Comparison of ENCODE assay signal across 8 cellular contexts in the genomic region with DNA sequence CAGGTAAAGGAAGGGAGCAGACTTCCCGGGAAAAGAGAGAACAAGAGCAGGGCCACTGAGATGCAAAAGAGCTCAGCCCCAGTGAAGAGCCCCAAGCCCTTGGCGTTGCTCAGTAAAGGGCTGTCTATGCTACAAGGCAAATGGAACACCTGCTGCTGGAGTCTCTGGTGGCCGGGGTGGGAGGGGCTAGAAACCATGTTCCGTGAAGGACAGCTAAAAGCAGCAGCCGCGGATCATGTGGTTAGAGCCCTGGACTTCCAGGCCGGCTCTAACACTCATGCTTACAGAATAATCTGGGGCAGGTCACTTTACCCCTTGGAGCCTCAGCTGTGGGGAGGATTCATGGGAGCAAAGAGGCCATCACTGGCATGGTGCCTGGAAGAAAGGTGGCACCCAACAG. TPM values are rescaled to one million over a fixed set of nuclear protein-coding genes. Genes with fewer than 3 reads are reported as not detected.
A peak's percentile ranks its signal among the peaks of the same experiment; 100 is the strongest.
DNase-seq lines count a peak whose midpoint lies in the region; ATAC-seq and TF ChIP-seq lines count a peak whose summit lies in the region.

No MANE protein-coding gene starts in this region.

- no peak for TF ChIP-seq CTCF in brain microvascular endothelial cell (IDR thresholded peaks at IDR 0.05; ENCODE audit: low read depth, low read length, missing control alignments)
- no peak for TF ChIP-seq CTCF in mesothelial cell of epicardium (IDR thresholded peaks at IDR 0.05; ENCODE audit: unreplicated experiment)

- H3K4me3 ChIP-seq in brain microvascular endothelial cell (ENCODE audit: low read depth, low read length) = no peak overlapping the region

- H3K27ac ChIP-seq in brain microvascular endothelial cell = peak overlapping the region; percentile 71

- H3K27ac Mint-ChIP-seq in mesothelial cell of epicardium = no peak overlapping the region

- no peaks in the 10 kb centered on the region for H3K9me3 Mint-ChIP-seq in mesothelial cell of epicardium

- H3K36me3 ChIP-seq in brain microvascular endothelial cell (replicated peaks) = peaks cover 9% of the 10 kb centered on the region

- in situ Hi-C loops in brain microvascular endothelial cell (cut with HindIII; ENCODE audit: low pct_ligation_motif_present, low sequenced_read_pairs) = no loop called here
- in situ Hi-C loops in G401 (cut with HindIII; ENCODE audit: low sequenced_read_pairs) = no loop called here

- DNase-seq in ELF-1 (ENCODE audit: low read depth, low spot score) = peak; percentile 18
- peak; percentile 91 for DNase-seq in NCI-H187 treated with DMSO at 0.1 percent for 48 hours (lab: John Stamatoyannopoulos, UW)
- DNase-seq in brain microvascular endothelial cell = no peak
- DNase-seq in mesothelial cell of epicardium (ENCODE audit: low spot score in 2 of 2, unreplicated experiment in 2 of 2) = no peak
- no peak for DNase-seq in LoVo (ENCODE audit: low spot score)
- DNase-seq in G401 (ENCODE audit: low spot score) = no peak

- H3K4me3 Mint-ChIP-seq in mesothelial cell of epicardium = no peak overlapping the region

- peaks cover 8% of the 10 kb centered on the region for H3K27me3 Mint-ChIP-seq in mesothelial cell of epicardium (ENCODE audit: low read depth)

- no peaks in the 10 kb centered on the region for H3K36me3 Mint-ChIP-seq in mesothelial cell of epicardium

- no peaks in the 10 kb centered on the region for H3K27me3 ChIP-seq in brain microvascular endothelial cell (replicated peaks)

- peaks cover 5% of the 10 kb centered on the region for H3K4me1 Mint-ChIP-seq in mesothelial cell of epicardium

- ATAC-seq in GM21723 (IDR thresholded peaks at IDR 0.05; ENCODE audit: unreplicated experiment) (peak; percentile 60), HG03108 (IDR thresholded peaks at IDR 0.05; ENCODE audit: unreplicated experiment) (no peak)

RNA-seq across cellular contexts. Expression of gene POU2F2, which starts 17.8 kb away (rescaled TPM):
- 0.65 to 0.93 TPM (median 0.66 TPM) in 3 replicates for total RNA-seq in mesothelial cell of epicardium
- total RNA-seq in G401 (2014; rRNA removed; shearing (Covaris generic)) = not detected in 2 replicates

RNA-seq across cellular contexts. Expression of gene ZNF574, which starts 38.4 kb away (rescaled TPM):
- total RNA-seq in mesothelial cell of epicardium = 20.8 to 21.9 TPM (median 21.3 TPM) in 3 replicates
- 22.4 and 22.7 TPM in 2 replicates for total RNA-seq in G401 (2014; rRNA removed; shearing (Covaris generic))

RNA-seq across cellular contexts. Expression of gene GRIK5, which starts 44.4 kb away (rescaled TPM):
- total RNA-seq in mesothelial cell of epicardium = 38.3 to 39.9 TPM (median 39.2 TPM) in 3 replicates
- 0.49 and 1.1 TPM in 2 replicates for total RNA-seq in G401 (2014; rRNA removed; shearing (Covaris generic))

Comparison
In these comparisons a context has a peak if more than half of its experiments do, and no peak if none do; other contexts are left out.
1. DNase-seq: peak in ELF-1 (single experiment) and NCI-H187 treated with DMSO at 0.1 percent for 48 hours (single experiment); none in brain microvascular endothelial cell (single experiment), mesothelial cell of epicardium (0 of 2), LoVo (single experiment) and G401 (single experiment).
2. RNA of gene GRIK5, which starts 44.4 kb away (total RNA-seq): 38.3 to 39.9 TPM in mesothelial cell of epicardium; 0.49 to 1.1 TPM in G401; every median in the first group is over 10 times any median in the second.